In genomic region chr5:164184158-164184557, GRCh38 we compare ENCODE assay signal across 23 cellular contexts.
"Had no signal": no experiment of that assay in that cellular context is flagged by ENCODE, and none has a peak within 500 bp of the region (broad histone marks: within the 10 kb centered on the region; RNA-seq: fewer than 3 reads in every experiment).

No MANE protein-coding gene starts in this region.

- H3K27me3 ChIP-seq: body of pancreas, colonic mucosa, esophagus muscularis mucosa, left lung, tibial nerve, vagina had no signal

- H3K9ac ChIP-seq: parathyroid adenoma had no signal

- H3K4me1 Mint-ChIP-seq: activated B cell treated with CpG ODN at 0.5 μM for 24 hours; naive B cell; stimulated activated naive B cell treated with anti-CD40 and anti-IgM and Interleukin-4, amounts not matched to agents 10 μg/mL and 1 μg/mL and 100 μg/mL, for 72 hours had no signal

- H3K27ac Mint-ChIP-seq: activated B cell treated with CpG ODN at 0.5 μM for 24 hours; activated CD8-positive, alpha-beta T cell treated with anti-CD3 and anti-CD28 coated beads, Interleukin-2, amount 10 ng/mL, durations not matched to agents 7 days and 5 days; activated naive CD8-positive, alpha-beta T cell; naive B cell; stimulated activated naive B cell treated with anti-CD40 and anti-IgM and Interleukin-4, amounts not matched to agents 10 μg/mL and 1 μg/mL and 100 μg/mL, for 72 hours had no signal

- DNase-seq: activated B cell treated with CpG ODN at 0.5 μM for 24 hours; activated CD4-positive, alpha-beta T cell treated with anti-CD3 and anti-CD28 coated beads for 48 hours; activated CD8-positive, alpha-beta memory T cell treated with anti-CD3 and anti-CD28 coated beads, Interleukin-2, amount 50 U/mL, for 4 hours; activated CD8-positive, alpha-beta T cell treated with anti-CD3 and anti-CD28 coated beads, Interleukin-2, amount 10 ng/mL, durations not matched to agents 7 days and 5 days; activated gamma-delta T cell; activated T-cell treated with anti-CD3 and anti-CD28 coated beads, Interleukin-2, amount 50 U/mL, for 48 hours; amniotic stem cell; body of pancreas; caudate nucleus; colonic mucosa; effector CD4-positive, alpha-beta T cell; hypothalamus; left lung; mammary epithelial cell; naive B cell; stimulated activated CD4-positive, alpha-beta T cell treated with anti-CD3 and anti-CD28 coated beads, Interleukin-15, amount 100 ng/mL, for 24 hours; stimulated activated CD4-positive, alpha-beta T cell treated with anti-CD3 and anti-CD28 coated beads, Interleukin-4, amount 100 ng/mL, for 1 hour; stimulated activated naive B cell treated with anti-CD40 and anti-IgM and Interleukin-4, amounts not matched to agents 10 μg/mL and 1 μg/mL and 100 μg/mL, for 72 hours had no signal

- H3K36me3 Mint-ChIP-seq: activated naive CD8-positive, alpha-beta T cell; naive B cell; stimulated activated naive B cell treated with anti-CD40 and anti-IgM and Interleukin-4, amounts not matched to agents 10 μg/mL and 1 μg/mL and 100 μg/mL, for 72 hours had no signal

- H3K27me3 Mint-ChIP-seq: activated B cell treated with CpG ODN at 0.5 μM for 24 hours; activated naive CD8-positive, alpha-beta T cell had no signal

- H3K9me3 ChIP-seq: body of pancreas, colonic mucosa, esophagus muscularis mucosa, left lung, tibial nerve, vagina had no signal

- H3K36me3 ChIP-seq: colonic mucosa, esophagus muscularis mucosa, left lung, tibial nerve, vagina had no signal

- H3K4me1 ChIP-seq: body of pancreas, colonic mucosa, left lung, parathyroid adenoma, tibial nerve, vagina had no signal

- ATAC-seq: activated CD8-positive, alpha-beta T cell treated with anti-CD3 and anti-CD28 coated beads, Interleukin-2, amount 10 ng/mL, durations not matched to agents 7 days and 5 days; body of pancreas; left lung; stimulated activated naive B cell treated with anti-CD40 and anti-IgM and Interleukin-4, amounts not matched to agents 10 μg/mL and 1 μg/mL and 100 μg/mL, for 72 hours had no signal

- H3K4me3 ChIP-seq: body of pancreas, colonic mucosa, esophagus muscularis mucosa, left lung, tibial nerve, vagina had no signal

- H3K4me3 Mint-ChIP-seq: activated B cell treated with CpG ODN at 0.5 μM for 24 hours; activated CD8-positive, alpha-beta T cell treated with anti-CD3 and anti-CD28 coated beads, Interleukin-2, amount 10 ng/mL, durations not matched to agents 7 days and 5 days; activated naive CD8-positive, alpha-beta T cell; naive B cell; stimulated activated naive B cell treated with anti-CD40 and anti-IgM and Interleukin-4, amounts not matched to agents 10 μg/mL and 1 μg/mL and 100 μg/mL, for 72 hours had no signal

- H3K27ac ChIP-seq: body of pancreas, colonic mucosa, esophagus muscularis mucosa, left lung, parathyroid adenoma, tibial nerve, vagina had no signal

- H3K9me3 Mint-ChIP-seq: activated B cell treated with CpG ODN at 0.5 μM for 24 hours; naive B cell; stimulated activated naive B cell treated with anti-CD40 and anti-IgM and Interleukin-4, amounts not matched to agents 10 μg/mL and 1 μg/mL and 100 μg/mL, for 72 hours had no signal
